8 cellular contexts compared by ENCODE assay signal in genomic region chr12:27333311-27334009, GRCh38. TPM values are rescaled to one million over a fixed set of nuclear protein-coding genes. Genes with fewer than 3 reads are reported as not detected.
DNase-seq lines count a peak whose midpoint lies in the region; ATAC-seq and TF ChIP-seq lines count a peak whose summit lies in the region.

No MANE protein-coding gene starts in this region.

- in situ Hi-C loops in astrocyte of the cerebellum (cut with HindIII; ENCODE audit: low sequenced_read_pairs): no loop called here

- H3K4me2 ChIP-seq in SK-N-SH (peak overlapping the region; percentile 86), smooth muscle cell (peak overlapping the region; percentile 86)

- H3K27me3 ChIP-seq in CD8-positive, alpha-beta T cell (ENCODE audit: insufficient read depth, low read length): peaks cover 5% of the 10 kb centered on the region
- no peaks in the 10 kb centered on the region for H3K27me3 ChIP-seq in HL-60 (ENCODE audit: insufficient read depth, poor library complexity, severe bottlenecking)
- H3K27me3 ChIP-seq in SK-N-SH (ENCODE audit: insufficient read depth): no peaks in the 10 kb centered on the region
- peaks cover 42% of the 10 kb centered on the region for H3K27me3 ChIP-seq in iPS-18a (ENCODE audit: control insufficient read depth, insufficient read depth, low read length)
- peaks cover 13% of the 10 kb centered on the region for H3K27me3 ChIP-seq in smooth muscle cell (ENCODE audit: low read depth)

- H3K4me3 Mint-ChIP-seq in CD8-positive, alpha-beta T cell: peak overlapping the region; percentile 86

- CTCF ChIA-PET in CD8-positive, alpha-beta T cell (lab: Charles Lee): no interaction called here
- CTCF ChIA-PET in SK-N-SH (lab: Yijun Ruan, JAX): interaction anchor here (1.2 to 2.0 kb wide), 4 partner anchors 28 to 317 kb away, joined by 3 to 7 read pairs (median 4); no protein-coding TSS in a partner anchor

- H2AFZ ChIP-seq in SK-N-SH (ENCODE audit: low read depth) (peak overlapping the region; percentile 81; the same call in 1 of the 2 replicates), smooth muscle cell (ENCODE audit: low read depth) (no peak overlapping the region)

- TF ChIP-seq CTCF in CD8-positive, alpha-beta T cell (IDR thresholded peaks at IDR 0.05): no peak
- TF ChIP-seq CTCF in HL-60 (IDR thresholded peaks at IDR 0.05; ENCODE audit: insufficient read depth, low read length) (no peak), SK-N-SH (IDR thresholded peaks at IDR 0.05) (no peak), astrocyte of the cerebellum (IDR thresholded peaks at IDR 0.05; ENCODE audit: low read depth, low read length, missing control alignments) (no peak), smooth muscle cell (IDR thresholded peaks at IDR 0.05; ENCODE audit: borderline replicate concordance, insufficient read depth, poor library complexity, severe bottlenecking) (no peak)

- peak; percentile 50 for ATAC-seq in CD8-positive, alpha-beta T cell
- peak; percentile 23 for ATAC-seq in GM19467 (IDR thresholded peaks at IDR 0.05; ENCODE audit: unreplicated experiment)

- peak overlapping the region; percentile 67 for H3K9ac ChIP-seq in SK-N-SH
- H3K9ac ChIP-seq in iPS-18a (ENCODE audit: low read length): peak overlapping the region; percentile 32
- peak overlapping the region; percentile 60 for H3K9ac ChIP-seq in smooth muscle cell (ENCODE audit: low read depth)

- H3F3A ChIP-seq in SK-N-SH (replicated peaks; ENCODE audit: insufficient read depth) (peaks cover 17% of the 10 kb centered on the region), smooth muscle cell (ENCODE audit: low read depth) (peaks cover 24% of the 10 kb centered on the region)

- H3K9me3 Mint-ChIP-seq in CD8-positive, alpha-beta T cell: no peaks in the 10 kb centered on the region

- intact Hi-C loops in CD8-positive, alpha-beta T cell (cut with DNase I, micrococcal nuclease): no loop called here

- no peaks in the 10 kb centered on the region for H3K36me3 Mint-ChIP-seq in CD8-positive, alpha-beta T cell

- H3K36me3 ChIP-seq in CD8-positive, alpha-beta T cell (ENCODE audit: insufficient read depth, low read length): no peaks in the 10 kb centered on the region
- H3K36me3 ChIP-seq in SK-N-SH (replicated peaks in 1 of 2; ENCODE audit: control insufficient read depth in 1 of 2, insufficient read depth in 2 of 2, low read length in 1 of 2) (no peaks in the 10 kb centered on the region), iPS-18a (ENCODE audit: control insufficient read depth, low read depth, low read length) (no peaks in the 10 kb centered on the region), smooth muscle cell (ENCODE audit: low read depth) (no peaks in the 10 kb centered on the region)

- no peak overlapping the region for H3K27ac Mint-ChIP-seq in CD8-positive, alpha-beta T cell

- no peaks in the 10 kb centered on the region for H3K9me3 ChIP-seq in CD8-positive, alpha-beta T cell (ENCODE audit: low read length)
- H3K9me3 ChIP-seq in SK-N-SH: no peaks in the 10 kb centered on the region
- no peaks in the 10 kb centered on the region for H3K9me3 ChIP-seq in iPS-18a (ENCODE audit: control insufficient read depth, low read depth, low read length)
- no peaks in the 10 kb centered on the region for H3K9me3 ChIP-seq in smooth muscle cell (replicated peaks; ENCODE audit: low read depth)

- TF ChIP-seq RAD21 in SK-N-SH (IDR thresholded peaks at IDR 0.05; ENCODE audit: low read length): no peak

- H3K4me1 ChIP-seq in CD8-positive, alpha-beta T cell (ENCODE audit: insufficient read depth, low read length): peaks cover 11% of the 10 kb centered on the region
- H3K4me1 ChIP-seq in SK-N-SH (ENCODE audit: control insufficient read depth in 1 of 2, insufficient read depth in 2 of 2, low read depth in 1 of 2, low read length in 1 of 2): peaks cover 6 to 8% of the 10 kb centered on the region in 2 experiments; a peak in 3 of 4 replicates
- peaks cover 8% of the 10 kb centered on the region for H3K4me1 ChIP-seq in iPS-18a (ENCODE audit: control insufficient read depth, low read depth, low read length)
- H3K4me1 ChIP-seq in smooth muscle cell (ENCODE audit: low read depth): peaks cover 16% of the 10 kb centered on the region

- TF ChIP-seq EP300 in SK-N-SH (IDR thresholded peaks at IDR 0.05; ENCODE audit: borderline replicate concordance in 1 of 2, low read depth in 1 of 2, low read length in 1 of 2): no peak

- no peak overlapping the region for H3K27ac ChIP-seq in CD8-positive, alpha-beta T cell (ENCODE audit: low read depth, low read length)
- H3K27ac ChIP-seq in HL-60 (replicated peaks) (peak overlapping the region; percentile 50), SK-N-SH (ENCODE audit: low read depth in 2 of 2, low read length in 1 of 2) (no peak overlapping the region), iPS-18a (ENCODE audit: low read length) (no peak overlapping the region), smooth muscle cell (ENCODE audit: low read depth) (no peak overlapping the region)

- peak in 6 of 7 experiments; percentile 2 to 49 (median 17) for DNase-seq in CD8-positive, alpha-beta T cell
- DNase-seq in HL-60 (ENCODE audit: low read depth in 1 of 2, low spot score in 1 of 2) (peak; percentile 12 to 79), SK-N-SH (peak; percentile 76), astrocyte of the cerebellum (ENCODE audit: low read depth) (no peak), smooth muscle cell (lab: John Stamatoyannopoulos, UW; ENCODE audit: unreplicated experiment) (no peak), hippocampal formation (lab: John Stamatoyannopoulos, UW) (no peak)

- H4K20me1 ChIP-seq in SK-N-SH (ENCODE audit: insufficient read depth) (no peaks in the 10 kb centered on the region), smooth muscle cell (ENCODE audit: low read depth) (no peaks in the 10 kb centered on the region)

- POLR2A ChIA-PET in CD8-positive, alpha-beta T cell (lab: Charles Lee): no interaction called here
- POLR2A ChIA-PET in SK-N-SH (lab: Yijun Ruan, JAX): interaction anchor here (1.0 kb wide), 1 partner anchor 311 kb away, joined by 3 read pairs; the partner anchor contains the start of gene MED21

- H3K9me2 ChIP-seq in SK-N-SH: no peaks in the 10 kb centered on the region

- H3K4me3 ChIP-seq in CD8-positive, alpha-beta T cell (ENCODE audit: low read depth, low read length): peak overlapping the region; percentile 48
- peak overlapping the region; percentile 71 for H3K4me3 ChIP-seq in HL-60 (replicated peaks; ENCODE audit: insufficient read depth, low read length)
- peak overlapping the region; percentile 75 to 87 for H3K4me3 ChIP-seq in SK-N-SH (ENCODE audit: low read depth in 2 of 2, low read length in 1 of 2)
- H3K4me3 ChIP-seq in astrocyte of the cerebellum (ENCODE audit: low read depth, low read length): peak overlapping the region; percentile 68
- peak overlapping the region; percentile 75 for H3K4me3 ChIP-seq in iPS-18a (ENCODE audit: low read length)
- H3K4me3 ChIP-seq in smooth muscle cell: peak overlapping the region; percentile 67

- H3K4me1 Mint-ChIP-seq in CD8-positive, alpha-beta T cell (ENCODE audit: low read depth): peaks cover 14% of the 10 kb centered on the region

- 8% methylated on average over 33 of the region's 54 CpGs for WGBS in SK-N-SH (ENCODE audit: low lambda C conversion rate)
- under 1% methylated on average over 44 of the region's 54 CpGs for WGBS in smooth muscle cell (ENCODE audit: low lambda C conversion rate)

- H3K27me3 Mint-ChIP-seq in CD8-positive, alpha-beta T cell (ENCODE audit: low read depth): peaks cover 35% of the 10 kb centered on the region

- H3K79me2 ChIP-seq in SK-N-SH (ENCODE audit: insufficient read depth): peaks cover 38% of the 10 kb centered on the region
- peaks cover 7% of the 10 kb centered on the region for H3K79me2 ChIP-seq in smooth muscle cell (ENCODE audit: low read depth)

TF ChIP-seq in SK-N-SH, 30 proteins besides CTCF, POLR2A, EP300 and RAD21 (continues in another document):
- no peak for TF ChIP-seq FOXM1 (IDR thresholded peaks at IDR 0.05; ENCODE audit: low read depth)
- no peak for TF ChIP-seq RCOR1 (IDR thresholded peaks at IDR 0.05; ENCODE audit: low read length)
- no peak for TF ChIP-seq RFX5 (IDR thresholded peaks at IDR 0.05; ENCODE audit: low read length)
- no peak for TF ChIP-seq ZBTB33 (IDR thresholded peaks at IDR 0.05; ENCODE audit: borderline replicate concordance, low read depth)
- no peak for TF ChIP-seq NRF1 (IDR thresholded peaks at IDR 0.05; ENCODE audit: low read depth, low read length)

RNA-seq across cellular contexts. Expression of gene BMAL2, which starts 0.8 kb away (rescaled TPM):
- not detected for total RNA-seq in CD8-positive, alpha-beta T cell
- polyA plus RNA-seq in SK-N-SH (2012; rRNA removed): 6.4 and 7.2 TPM in 2 replicates
- 10.0 and 11.4 TPM in 2 replicates for polyA plus RNA-seq in SK-N-SH (2012; cell fraction: cytosol; rRNA removed)
- 2.3 and 4.7 TPM in 2 replicates for polyA plus RNA-seq in SK-N-SH (2012; cell fraction: nucleus; rRNA removed)
- total RNA-seq in smooth muscle cell: 13.3 and 13.6 TPM in 2 replicates
- polyA plus RNA-seq in smooth muscle cell: 5.1 and 6.2 TPM in 2 replicates

Comparison
In these comparisons a context has a peak if more than half of its experiments do, and no peak if none do; other contexts are left out.
1. DNase-seq: peak in CD8-positive, alpha-beta T cell (6 of 7), HL-60 (2 of 2) and SK-N-SH (single experiment); none in astrocyte of the cerebellum (single experiment), smooth muscle cell (single experiment) and hippocampal formation (0 of 2).
2. RNA of gene BMAL2, which starts 0.8 kb away (total RNA-seq): 13.3 to 13.6 TPM in smooth muscle cell; not detected in CD8-positive, alpha-beta T cell; every median in the first group is over 10 times any median in the second.
3. Peak in every context shown above with its lines, with median percentiles within 50 percentile points of each other: H3K4me3 ChIP-seq and H3K9ac ChIP-seq.